In the genomic region with DNA sequence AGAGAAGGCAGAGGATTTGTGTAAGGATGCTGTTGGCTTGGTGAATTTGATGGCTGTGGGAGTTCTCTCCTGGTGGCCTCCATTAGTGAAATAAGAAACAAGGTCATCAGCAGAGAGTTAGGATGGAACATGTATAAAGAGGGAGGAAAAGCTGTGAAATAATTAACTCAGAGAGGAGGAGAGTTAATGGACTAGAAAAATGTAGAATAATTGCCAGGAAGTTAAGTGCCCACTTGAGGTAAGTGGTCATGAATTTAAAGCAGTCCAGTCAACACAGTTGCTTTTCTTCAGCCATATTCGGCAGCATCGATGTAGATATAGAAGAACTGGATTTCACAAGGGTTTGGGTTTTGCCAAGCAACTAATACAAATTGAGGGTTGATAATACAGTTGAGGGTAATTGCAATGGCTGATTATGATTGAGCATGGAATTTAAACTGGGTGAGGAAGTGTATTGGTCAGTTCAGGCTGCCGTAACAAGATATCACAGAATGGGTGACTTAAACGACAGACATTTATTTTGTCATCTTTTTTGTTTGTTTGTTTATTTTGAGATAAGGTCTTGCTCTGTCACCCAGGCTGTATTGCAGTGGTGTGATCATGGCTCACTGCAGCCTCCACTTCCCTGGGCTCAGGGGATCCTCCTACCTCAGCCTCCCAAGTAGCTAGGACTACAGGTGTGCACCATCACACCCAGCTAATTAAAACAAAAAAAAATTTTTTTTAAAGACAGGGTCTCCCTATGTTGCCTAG, we compare ENCODE assay signal across 1 cellular context.
TF ChIP-seq lines count a peak whose summit lies in the region.

No MANE protein-coding gene starts in this region.

TF ChIP-seq in K562, 482 proteins besides CTCF, POLR2A, EP300 and RAD21:
- no peak for TF ChIP-seq ZNF174 (CRISPR knock-in tag; IDR thresholded peaks at IDR 0.05)
- no peak for TF ChIP-seq ZNF436 (CRISPR knock-in tag; IDR thresholded peaks at IDR 0.05)
- no peak for TF ChIP-seq L3MBTL2 (IDR thresholded peaks at IDR 0.05)
- peak; percentile 68; the same call in 1 of the 2 replicates for TF ChIP-seq FOXJ2 (tag; IDR thresholded peaks at IDR 0.05)
- no peak for TF ChIP-seq ZNF695 (CRISPR knock-in tag; IDR thresholded peaks at IDR 0.05)
- TF ChIP-seq NCOR1 (IDR thresholded peaks at IDR 0.05): no peak
- TF ChIP-seq BCOR (IDR thresholded peaks at IDR 0.05): no peak
- no peak for TF ChIP-seq MTA3 (IDR thresholded peaks at IDR 0.05; ENCODE audit: borderline replicate concordance)
- TF ChIP-seq, protein P1, sequence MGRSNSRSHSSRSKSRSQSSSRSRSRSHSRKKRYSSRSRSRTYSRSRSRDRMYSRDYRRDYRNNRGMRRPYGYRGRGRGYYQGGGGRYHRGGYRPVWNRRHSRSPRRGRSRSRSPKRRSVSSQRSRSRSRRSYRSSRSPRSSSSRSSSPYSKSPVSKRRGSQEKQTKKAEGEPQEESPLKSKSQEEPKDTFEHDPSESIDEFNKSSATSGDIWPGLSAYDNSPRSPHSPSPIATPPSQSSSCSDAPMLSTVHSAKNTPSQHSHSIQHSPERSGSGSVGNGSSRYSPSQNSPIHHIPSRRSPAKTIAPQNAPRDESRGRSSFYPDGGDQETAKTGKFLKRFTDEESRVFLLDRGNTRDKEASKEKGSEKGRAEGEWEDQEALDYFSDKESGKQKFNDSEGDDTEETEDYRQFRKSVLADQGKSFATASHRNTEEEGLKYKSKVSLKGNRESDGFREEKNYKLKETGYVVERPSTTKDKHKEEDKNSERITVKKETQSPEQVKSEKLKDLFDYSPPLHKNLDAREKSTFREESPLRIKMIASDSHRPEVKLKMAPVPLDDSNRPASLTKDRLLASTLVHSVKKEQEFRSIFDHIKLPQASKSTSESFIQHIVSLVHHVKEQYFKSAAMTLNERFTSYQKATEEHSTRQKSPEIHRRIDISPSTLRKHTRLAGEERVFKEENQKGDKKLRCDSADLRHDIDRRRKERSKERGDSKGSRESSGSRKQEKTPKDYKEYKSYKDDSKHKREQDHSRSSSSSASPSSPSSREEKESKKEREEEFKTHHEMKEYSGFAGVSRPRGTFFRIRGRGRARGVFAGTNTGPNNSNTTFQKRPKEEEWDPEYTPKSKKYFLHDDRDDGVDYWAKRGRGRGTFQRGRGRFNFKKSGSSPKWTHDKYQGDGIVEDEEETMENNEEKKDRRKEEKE (IDR thresholded peaks at IDR 0.05; ENCODE audit: borderline replicate concordance in 1 of 2, control insufficient read depth in 1 of 2, low read depth in 2 of 2, low read length in 1 of 2): no peak
- no peak for TF ChIP-seq ZNF263 (CRISPR knock-in tag; IDR thresholded peaks at IDR 0.05; ENCODE audit: borderline replicate concordance)
- TF ChIP-seq, protein P2, sequence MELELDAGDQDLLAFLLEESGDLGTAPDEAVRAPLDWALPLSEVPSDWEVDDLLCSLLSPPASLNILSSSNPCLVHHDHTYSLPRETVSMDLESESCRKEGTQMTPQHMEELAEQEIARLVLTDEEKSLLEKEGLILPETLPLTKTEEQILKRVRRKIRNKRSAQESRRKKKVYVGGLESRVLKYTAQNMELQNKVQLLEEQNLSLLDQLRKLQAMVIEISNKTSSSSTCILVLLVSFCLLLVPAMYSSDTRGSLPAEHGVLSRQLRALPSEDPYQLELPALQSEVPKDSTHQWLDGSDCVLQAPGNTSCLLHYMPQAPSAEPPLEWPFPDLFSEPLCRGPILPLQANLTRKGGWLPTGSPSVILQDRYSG (tag; conservative IDR thresholded peaks at IDR 0.05; ENCODE audit: low read depth): no peak
- no peak for TF ChIP-seq ZNF57 (CRISPR knock-in tag; IDR thresholded peaks at IDR 0.05)
- TF ChIP-seq BACH1 (tag; IDR thresholded peaks at IDR 0.05): no peak
- no peak for TF ChIP-seq TFE3 (CRISPR knock-in tag; IDR thresholded peaks at IDR 0.05)
- peak; percentile 28 to 76; a peak in 1 of 4 replicates for TF ChIP-seq TRIM24 (IDR thresholded peaks at IDR 0.05)
